In genomic region chr7:150978136-150978789, GRCh38 we compare ENCODE assay signal across 8 cellular contexts. TPM values are rescaled to one million over a fixed set of nuclear protein-coding genes. Genes with fewer than 3 reads are reported as not detected.
A peak's percentile ranks its signal among the peaks of the same experiment; 100 is the strongest.
DNase-seq lines count a peak whose midpoint lies in the region; ATAC-seq and TF ChIP-seq lines count a peak whose summit lies in the region.

TSS of gene KCNH2 (minus strand) at chr7:150978321. CDS start at chr7:150977913, 408 bp downstream.

- no peaks in the 10 kb centered on the region for H3K9me2 ChIP-seq in Loucy (replicated peaks; ENCODE audit: low read depth, low read length)
- H3K9me2 ChIP-seq in SK-N-SH: no peaks in the 10 kb centered on the region

- H3K4me1 Mint-ChIP-seq in Caco-2 (ENCODE audit: low read depth, unreplicated experiment) (peaks cover 11% of the 10 kb centered on the region), nephron (peaks cover 68% of the 10 kb centered on the region)

- ATAC-seq in HG03095 (IDR thresholded peaks at IDR 0.05; ENCODE audit: unreplicated experiment) (no peak), GM21529 (IDR thresholded peaks at IDR 0.05; ENCODE audit: unreplicated experiment) (no peak)

- TF ChIP-seq CTCF in Caco-2 (IDR thresholded peaks at IDR 0.05; ENCODE audit: insufficient read depth in 1 of 2, low read depth in 1 of 2, low read length in 1 of 2, severe bottlenecking in 1 of 2, unreplicated experiment in 1 of 2) (no peak), Loucy (conservative IDR thresholded peaks at IDR 0.05; ENCODE audit: low read length) (no peak), SK-N-SH (IDR thresholded peaks at IDR 0.05) (no peak), nephron (IDR thresholded peaks at IDR 0.05; ENCODE audit: unreplicated experiment in 3 of 3) (no peak)

- no peaks in the 10 kb centered on the region for H3K9me3 ChIP-seq in Caco-2
- no peaks in the 10 kb centered on the region for H3K9me3 ChIP-seq in Loucy (ENCODE audit: insufficient read depth, low read depth, low read length)
- no peaks in the 10 kb centered on the region for H3K9me3 ChIP-seq in SK-N-SH
- H3K9me3 ChIP-seq in effector memory CD4-positive, alpha-beta T cell (ENCODE audit: control insufficient read depth, low read length): no peaks in the 10 kb centered on the region

- H3K27ac ChIP-seq in SK-N-SH (ENCODE audit: low read depth in 2 of 2, low read length in 1 of 2): peak within 1 kb of the TSS in 1 of 2 experiments; percentile 100; a peak in 2 of 4 replicates
- no peak within 1 kb of the TSS for H3K27ac ChIP-seq in effector memory CD4-positive, alpha-beta T cell (ENCODE audit: insufficient read depth, low read length, poor library complexity, severe bottlenecking)

- no TSS peak for BruUV-seq in Caco-2 (replicated peaks; lab: Mats Ljungman, UMichigan)

- no peak for TF ChIP-seq EP300 in SK-N-SH (IDR thresholded peaks at IDR 0.05; ENCODE audit: borderline replicate concordance in 1 of 2, low read depth in 1 of 2, low read length in 1 of 2)

- WGBS in SK-N-SH (ENCODE audit: low lambda C conversion rate): 4% methylated on average over 20 of the region's 78 CpGs

- H3F3A ChIP-seq in Loucy (ENCODE audit: low read depth) (peaks cover 4% of the 10 kb centered on the region; the same call in 1 of the 2 replicates), SK-N-SH (replicated peaks; ENCODE audit: insufficient read depth) (peaks cover 5% of the 10 kb centered on the region)

- peaks cover 3% of the 10 kb centered on the region for H3K79me2 ChIP-seq in Loucy (ENCODE audit: insufficient read depth, low read length)
- H3K79me2 ChIP-seq in SK-N-SH (ENCODE audit: insufficient read depth): no peaks in the 10 kb centered on the region

- H3K27ac Mint-ChIP-seq in Caco-2 (ENCODE audit: unreplicated experiment): no peak within 1 kb of the TSS
- H3K27ac Mint-ChIP-seq in nephron: peak within 1 kb of the TSS; percentile 78 to 98 (median 97)

- DNase-seq in Caco-2 (peak in 1 of 2 experiments; percentile 52), SK-N-SH (peak; percentile 99), amniotic stem cell (lab: John Stamatoyannopoulos, UW) (no peak)
- DNase-seq in effector memory CD4-positive, alpha-beta T cell: peak in 2 of 3 donors; percentile 24 to 27

- no peak for TF ChIP-seq RAD21 in SK-N-SH (IDR thresholded peaks at IDR 0.05; ENCODE audit: low read length)

- POLR2A ChIA-PET in Caco-2 (lab: Charles Lee): interaction anchor here (0.6 kb wide), 1 partner anchor 90 kb away, joined by 6 read pairs; no protein-coding TSS in a partner anchor
- POLR2A ChIA-PET in SK-N-SH (lab: Yijun Ruan, JAX): interaction anchor here (0.6 to 2.9 kb wide), 12 partner anchors 8 to 191 kb away, joined by 3 to 41 read pairs (median 5); partner anchors contain the start of gene ABCB8

- intact Hi-C loops in Caco-2 (cut with micrococcal nuclease; ENCODE audit: unreplicated experiment): loop anchor here (1.0 kb wide), 1 partner anchor 8 kb away; no protein-coding TSS in a partner anchor

- H3K36me3 Mint-ChIP-seq in Caco-2 (ENCODE audit: insufficient read depth, unreplicated experiment) (peaks cover 7% of the 10 kb centered on the region), nephron (ENCODE audit: low read depth) (no peaks in the 10 kb centered on the region)

- H4K20me1 ChIP-seq in Loucy (ENCODE audit: insufficient read depth, low read length, poor library complexity, severe bottlenecking): no peaks in the 10 kb centered on the region
- H4K20me1 ChIP-seq in SK-N-SH (ENCODE audit: insufficient read depth): no peaks in the 10 kb centered on the region

- H3K4me2 ChIP-seq in Loucy (ENCODE audit: low read depth, low read length, poor library complexity, severe bottlenecking) (peak within 1 kb of the TSS; percentile 100), SK-N-SH (peak within 1 kb of the TSS; percentile 78)

- CTCF ChIA-PET in Caco-2 (lab: Charles Lee) (interaction anchor here (0.7 to 1.2 kb wide), 2 partner anchors 15 to 50 kb away, joined by 5 to 6 read pairs; partner anchors contain the start of gene ABCB8), SK-N-SH (lab: Yijun Ruan, JAX) (interaction anchor here (0.7 to 27.1 kb wide), 15 partner anchors 5 to 199 kb away, joined by 3 to 761 read pairs (median 21); partner anchors contain the start of genes KCNH2 and NOS3)

- H2AFZ ChIP-seq in Loucy (ENCODE audit: low read length) (peak within 1 kb of the TSS; percentile 72), SK-N-SH (ENCODE audit: low read depth) (no peak within 1 kb of the TSS)

- H3K36me3 ChIP-seq in Caco-2 (ENCODE audit: control insufficient read depth, insufficient read depth, low read length) (no peaks in the 10 kb centered on the region), Loucy (ENCODE audit: insufficient read depth, low read length) (no peaks in the 10 kb centered on the region), SK-N-SH (replicated peaks in 1 of 2; ENCODE audit: control insufficient read depth in 1 of 2, insufficient read depth in 2 of 2, low read length in 1 of 2) (no peaks in the 10 kb centered on the region)
- no peaks in the 10 kb centered on the region for H3K36me3 ChIP-seq in effector memory CD4-positive, alpha-beta T cell (ENCODE audit: control insufficient read depth, insufficient read depth, low read length)

- H3K9ac ChIP-seq in Loucy (ENCODE audit: low read depth, low read length, poor library complexity, severe bottlenecking) (peak within 1 kb of the TSS; percentile 57), SK-N-SH (no peak within 1 kb of the TSS)

- H3K9me3 Mint-ChIP-seq in Caco-2 (ENCODE audit: unreplicated experiment) (no peaks in the 10 kb centered on the region), nephron (no peaks in the 10 kb centered on the region)

- H3K4me1 ChIP-seq in Caco-2 (peaks cover 16% of the 10 kb centered on the region), Loucy (ENCODE audit: insufficient read depth, low read length, poor library complexity, severe bottlenecking) (peaks cover 33% of the 10 kb centered on the region), SK-N-SH (ENCODE audit: control insufficient read depth in 1 of 2, insufficient read depth in 2 of 2, low read depth in 1 of 2, low read length in 1 of 2) (peaks cover 0 to 67% of the 10 kb centered on the region in 2 experiments; a peak in 2 of 4 replicates)
- H3K4me1 ChIP-seq in effector memory CD4-positive, alpha-beta T cell (ENCODE audit: control insufficient read depth, insufficient read depth, low read length, poor library complexity, severe bottlenecking): peaks cover 46% of the 10 kb centered on the region

- H3K4me3 Mint-ChIP-seq in Caco-2 (ENCODE audit: unreplicated experiment) (peak within 1 kb of the TSS; percentile 73), nephron (peak within 1 kb of the TSS; percentile 92 to 99 (median 97))

- H3K27me3 ChIP-seq in Caco-2 (replicated peaks; ENCODE audit: control insufficient read depth, insufficient read depth, low read length) (no peaks in the 10 kb centered on the region), Loucy (ENCODE audit: insufficient read depth, low read length, poor library complexity, severe bottlenecking) (no peaks in the 10 kb centered on the region), SK-N-SH (ENCODE audit: insufficient read depth) (peaks cover 61% of the 10 kb centered on the region)
- peaks cover 16% of the 10 kb centered on the region for H3K27me3 ChIP-seq in effector memory CD4-positive, alpha-beta T cell (replicated peaks; ENCODE audit: control insufficient read depth, insufficient read depth, low read length, poor library complexity, severe bottlenecking)

- H3K4me3 ChIP-seq in Caco-2 (ENCODE audit: low read depth, low read length) (peak within 1 kb of the TSS; percentile 48), Loucy (ENCODE audit: low read length, poor library complexity, severe bottlenecking) (peak within 1 kb of the TSS; percentile 78), SK-N-SH (ENCODE audit: low read depth in 2 of 2, low read length in 1 of 2) (peak within 1 kb of the TSS; percentile 50 to 57; a peak in 3 of 4 replicates)
- peak within 1 kb of the TSS; percentile 50 for H3K4me3 ChIP-seq in effector memory CD4-positive, alpha-beta T cell (ENCODE audit: insufficient read depth, low read depth, low read length, poor library complexity, severe bottlenecking)

- H3K27me3 Mint-ChIP-seq in Caco-2 (ENCODE audit: insufficient read depth, unreplicated experiment): peaks cover 18% of the 10 kb centered on the region
- peaks cover 53% of the 10 kb centered on the region for H3K27me3 Mint-ChIP-seq in nephron (ENCODE audit: low read depth)

TF ChIP-seq in SK-N-SH, 30 proteins besides CTCF, POLR2A, EP300 and RAD21:
- TF ChIP-seq TCF12 (IDR thresholded peaks at IDR 0.05) (no peak), FOXJ3 (CRISPR knock-in tag; IDR thresholded peaks at IDR 0.05) (0 out of 2 replicates have a peak, but pooled peaks have one; percentile 52), MXI1 (IDR thresholded peaks at IDR 0.05; ENCODE audit: low read depth, low read length) (peak; percentile 27; the same call in 1 of the 2 replicates), CHD2 (IDR thresholded peaks at IDR 0.05; ENCODE audit: low read length, partially characterized antibody) (peak; percentile 86), MEF2A (IDR thresholded peaks at IDR 0.05; ENCODE audit: borderline replicate concordance, low read depth) (no peak), GATA2 (CRISPR knock-in tag; IDR thresholded peaks at IDR 0.05) (no peak)

RNA-seq across cellular contexts. Expression of gene KCNH2, which starts in this region (rescaled TPM):
- 0.60 and 0.66 TPM in 2 replicates for total RNA-seq in Caco-2 (2022)
- 2.2 and 6.4 TPM in 2 replicates for polyA plus RNA-seq in SK-N-SH (2012; rRNA removed)
- 2.8 and 8.3 TPM in 2 replicates for polyA plus RNA-seq in SK-N-SH (2012; cell fraction: cytosol; rRNA removed)
- polyA plus RNA-seq in SK-N-SH (2012; cell fraction: nucleus; rRNA removed): 4.1 and 6.1 TPM in 2 replicates
